In the genomic region with DNA sequence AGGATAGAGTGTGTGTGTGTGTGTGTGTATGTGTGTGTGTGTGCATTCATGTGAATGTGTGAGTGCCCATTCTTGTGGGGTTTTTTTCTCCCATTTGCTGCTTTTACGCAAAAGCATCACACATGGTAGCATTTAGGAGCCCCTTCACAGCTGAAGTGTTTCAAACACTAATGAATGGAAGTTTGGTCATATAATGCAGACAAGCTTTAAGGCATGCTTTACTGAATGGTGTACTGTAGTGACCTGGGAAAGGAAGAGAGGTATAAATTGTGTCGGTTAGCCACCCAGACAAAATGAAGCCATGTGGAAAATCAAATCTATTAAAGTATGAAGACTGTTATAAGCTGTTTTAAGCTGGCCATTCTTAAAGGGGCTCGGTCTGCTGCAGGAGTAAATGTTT, we compare ENCODE assay signal across 1 cellular context.
TF ChIP-seq lines count a peak whose summit lies in the region.

No MANE protein-coding gene starts in this region.

TF ChIP-seq in PFSK-1, 5 proteins besides CTCF, POLR2A, EP300 and RAD21 (continued from another document):
- TF ChIP-seq, protein P1, sequence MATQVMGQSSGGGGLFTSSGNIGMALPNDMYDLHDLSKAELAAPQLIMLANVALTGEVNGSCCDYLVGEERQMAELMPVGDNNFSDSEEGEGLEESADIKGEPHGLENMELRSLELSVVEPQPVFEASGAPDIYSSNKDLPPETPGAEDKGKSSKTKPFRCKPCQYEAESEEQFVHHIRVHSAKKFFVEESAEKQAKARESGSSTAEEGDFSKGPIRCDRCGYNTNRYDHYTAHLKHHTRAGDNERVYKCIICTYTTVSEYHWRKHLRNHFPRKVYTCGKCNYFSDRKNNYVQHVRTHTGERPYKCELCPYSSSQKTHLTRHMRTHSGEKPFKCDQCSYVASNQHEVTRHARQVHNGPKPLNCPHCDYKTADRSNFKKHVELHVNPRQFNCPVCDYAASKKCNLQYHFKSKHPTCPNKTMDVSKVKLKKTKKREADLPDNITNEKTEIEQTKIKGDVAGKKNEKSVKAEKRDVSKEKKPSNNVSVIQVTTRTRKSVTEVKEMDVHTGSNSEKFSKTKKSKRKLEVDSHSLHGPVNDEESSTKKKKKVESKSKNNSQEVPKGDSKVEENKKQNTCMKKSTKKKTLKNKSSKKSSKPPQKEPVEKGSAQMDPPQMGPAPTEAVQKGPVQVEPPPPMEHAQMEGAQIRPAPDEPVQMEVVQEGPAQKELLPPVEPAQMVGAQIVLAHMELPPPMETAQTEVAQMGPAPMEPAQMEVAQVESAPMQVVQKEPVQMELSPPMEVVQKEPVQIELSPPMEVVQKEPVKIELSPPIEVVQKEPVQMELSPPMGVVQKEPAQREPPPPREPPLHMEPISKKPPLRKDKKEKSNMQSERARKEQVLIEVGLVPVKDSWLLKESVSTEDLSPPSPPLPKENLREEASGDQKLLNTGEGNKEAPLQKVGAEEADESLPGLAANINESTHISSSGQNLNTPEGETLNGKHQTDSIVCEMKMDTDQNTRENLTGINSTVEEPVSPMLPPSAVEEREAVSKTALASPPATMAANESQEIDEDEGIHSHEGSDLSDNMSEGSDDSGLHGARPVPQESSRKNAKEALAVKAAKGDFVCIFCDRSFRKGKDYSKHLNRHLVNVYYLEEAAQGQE (IDR thresholded peaks at IDR 0.05; ENCODE audit: insufficient read depth in 1 of 2, low read depth in 2 of 2, low read length in 2 of 2), result no peak
- no peak for TF ChIP-seq POLR2AphosphoS5 (IDR thresholded peaks at IDR 0.05; ENCODE audit: low read depth, low read length)
- 0 out of 2 replicates have a peak, but pooled peaks have one; percentile 18 for TF ChIP-seq TAF1 (IDR thresholded peaks at IDR 0.05; ENCODE audit: borderline replicate concordance, insufficient read depth, low read length)
